10 cellular contexts compared by ENCODE assay signal in genomic region chr12:108832730-108833354, GRCh38. TPM values are rescaled to one million over a fixed set of nuclear protein-coding genes. Genes with fewer than 3 reads are reported as not detected.
DNase-seq lines count a peak whose midpoint lies in the region; ATAC-seq and TF ChIP-seq lines count a peak whose summit lies in the region.
"Had no signal": no experiment of that assay in that cellular context is flagged by ENCODE, and none has a peak within 500 bp of the region (broad histone marks: within the 10 kb centered on the region; RNA-seq: fewer than 3 reads in every experiment).

No MANE protein-coding gene starts in this region.

- H3K27ac ChIP-seq in aorta (ENCODE audit: low read depth in 1 of 2, low read length in 2 of 2), result peak overlapping the region; percentile 92 to 100

- ATAC-seq in aorta (ENCODE audit: low FRiP score) (peak; percentile 89), GM21526 (IDR thresholded peaks at IDR 0.05; ENCODE audit: low FRiP score, unreplicated experiment) (no peak)

- H3K4me3 Mint-ChIP-seq in activated naive CD4-positive, alpha-beta T cell treated with anti-CD3 and anti-CD28 coated beads, Interleukin-2, amount 10 ng/mL, durations not matched to agents 7 days and 5 days, result no peak overlapping the region
- peak overlapping the region; percentile 54 for H3K4me3 Mint-ChIP-seq in endothelial cell (ENCODE audit: unreplicated experiment)
- H3K4me3 Mint-ChIP-seq: naive B cell had no signal

- peaks cover 39% of the 10 kb centered on the region for H3K36me3 Mint-ChIP-seq in activated naive CD4-positive, alpha-beta T cell treated with anti-CD3 and anti-CD28 coated beads, Interleukin-2, amount 10 ng/mL, durations not matched to agents 7 days and 5 days
- peaks cover 48% of the 10 kb centered on the region for H3K36me3 Mint-ChIP-seq in endothelial cell (ENCODE audit: low read depth, unreplicated experiment)

- no peak for DNase-seq in activated naive CD4-positive, alpha-beta T cell treated with anti-CD3 and anti-CD28 coated beads, Interleukin-2, amount 10 ng/mL, durations not matched to agents 7 days and 5 days
- DNase-seq in activated naive CD4-positive, alpha-beta T cell (lab: John Stamatoyannopoulos, UW), result no peak
- no peak for DNase-seq in endothelial cell (ENCODE audit: low spot score)
- peak; percentile 90 for DNase-seq in myocyte (ENCODE audit: low read depth)
- peak in 1 of 2 donors; percentile 63 for DNase-seq in aorta
- DNase-seq in BE2C, result no peak
- no peak for DNase-seq in HuH-7.5 (ENCODE audit: low spot score)
- DNase-seq: naive B cell had no signal

- no peaks in the 10 kb centered on the region for H3K9me3 Mint-ChIP-seq in activated naive CD4-positive, alpha-beta T cell treated with anti-CD3 and anti-CD28 coated beads, Interleukin-2, amount 10 ng/mL, durations not matched to agents 7 days and 5 days
- H3K9me3 Mint-ChIP-seq in endothelial cell (ENCODE audit: unreplicated experiment), result no peaks in the 10 kb centered on the region
- H3K9me3 Mint-ChIP-seq: naive B cell had no signal

- H3K4me1 Mint-ChIP-seq in activated naive CD4-positive, alpha-beta T cell treated with anti-CD3 and anti-CD28 coated beads, Interleukin-2, amount 10 ng/mL, durations not matched to agents 7 days and 5 days, result peaks cover 56% of the 10 kb centered on the region
- peaks cover 40% of the 10 kb centered on the region for H3K4me1 Mint-ChIP-seq in endothelial cell (ENCODE audit: unreplicated experiment)

- H3K27me3 Mint-ChIP-seq in activated naive CD4-positive, alpha-beta T cell treated with anti-CD3 and anti-CD28 coated beads, Interleukin-2, amount 10 ng/mL, durations not matched to agents 7 days and 5 days, result no peaks in the 10 kb centered on the region
- no peaks in the 10 kb centered on the region for H3K27me3 Mint-ChIP-seq in endothelial cell (ENCODE audit: unreplicated experiment)
- H3K27me3 Mint-ChIP-seq: naive B cell had no signal

- TF ChIP-seq CTCF in endothelial cell (IDR thresholded peaks at IDR 0.05; ENCODE audit: unreplicated experiment) (no peak), BE2C (IDR thresholded peaks at IDR 0.05; ENCODE audit: low read depth, low read length) (no peak)

- intact Hi-C loops in aorta (cut with DNase I), result loop anchor here in 1 of 2 donors (2.0 to 10.0 kb wide), 2 partner anchors 22 to 108 kb away; no protein-coding TSS in a partner anchor

- CTCF ChIA-PET in activated naive CD4-positive, alpha-beta T cell treated with anti-CD3 and anti-CD28 coated beads, Interleukin-2, amount 10 ng/mL, durations not matched to agents 7 days and 5 days (lab: Charles Lee), result interaction anchor here (0.8 kb wide), 1 partner anchor 118 kb away, joined by 3 read pairs; no protein-coding TSS in a partner anchor

- H3K4me3 ChIP-seq in aorta (ENCODE audit: low read length in 2 of 2) (no peak overlapping the region), BE2C (ENCODE audit: low read depth, low read length) (no peak overlapping the region)

- H3K27ac Mint-ChIP-seq in activated naive CD4-positive, alpha-beta T cell treated with anti-CD3 and anti-CD28 coated beads, Interleukin-2, amount 10 ng/mL, durations not matched to agents 7 days and 5 days, result peak overlapping the region; percentile 8
- peak overlapping the region; percentile 21 for H3K27ac Mint-ChIP-seq in endothelial cell (ENCODE audit: unreplicated experiment)

- no peaks in the 10 kb centered on the region for H3K9me3 ChIP-seq in aorta (ENCODE audit: control insufficient read depth, low read length)
- no peaks in the 10 kb centered on the region for H3K9me3 ChIP-seq in BE2C

- H3K4me1 ChIP-seq in aorta (ENCODE audit: control insufficient read depth in 1 of 2, insufficient read depth in 2 of 2, low read length in 2 of 2) (peaks cover 7 to 14% of the 10 kb centered on the region in 2 donors), BE2C (peaks cover 1% of the 10 kb centered on the region)

- 2 to 6% methylated on average over 10 of the region's 10 CpGs for WGBS in aorta, 2 donors

- H3K27me3 ChIP-seq in aorta (ENCODE audit: control insufficient read depth in 1 of 2, insufficient read depth in 2 of 2, low read length in 1 of 2) (no peaks in the 10 kb centered on the region), BE2C (no peaks in the 10 kb centered on the region)

- peaks cover 0 to 5% of the 10 kb centered on the region in 2 donors for H3K36me3 ChIP-seq in aorta (ENCODE audit: control insufficient read depth in 1 of 2, insufficient read depth in 2 of 2, low read length in 1 of 2)
- peaks cover 19% of the 10 kb centered on the region for H3K36me3 ChIP-seq in BE2C

RNA-seq across cellular contexts. Expression of gene SSH1, which starts 24.5 kb away (rescaled TPM):
- total RNA-seq in endothelial cell (ENCODE audit: unreplicated experiment), result 67.5 TPM
- total RNA-seq in myocyte, result 12.2 and 14.3 TPM in 2 replicates
- 37.7 TPM for polyA plus RNA-seq in myocyte (2012)
- 10 to 100 TPM; 60.4 to 61.6 TPM for total RNA-seq in aorta
- 10 to 100 TPM in 1 of 2 donors, 1 to 10 TPM in 1; 5.3 to 10.0 TPM for polyA plus RNA-seq in aorta
- polyA plus RNA-seq in BE2C (2012; ENCODE audit: insufficient read depth, insufficient read length, low read depth), result 21.5 TPM

RNA-seq across cellular contexts. Expression of gene DAO, which starts 47.0 kb away (rescaled TPM):
- total RNA-seq in endothelial cell (ENCODE audit: unreplicated experiment) (0.41 TPM), myocyte (not detected in 2 replicates), aorta (not detected)
- polyA plus RNA-seq in myocyte (2012), result not detected
- polyA plus RNA-seq in aorta, result not detected
- not detected for polyA plus RNA-seq in BE2C (2012; ENCODE audit: insufficient read depth, insufficient read length, low read depth)
- total RNA-seq: activated CD8-positive, alpha-beta memory T cell treated with anti-CD3 and anti-CD28 coated beads for 36 hours had no signal
